In genomic region chr3:113834983-113835382, GRCh38 we compare ENCODE assay signal across 23 cellular contexts. TPM values are rescaled to one million over a fixed set of nuclear protein-coding genes. Genes with fewer than 3 reads are reported as not detected.
A peak's percentile ranks its signal among the peaks of the same experiment; 100 is the strongest.
DNase-seq lines count a peak whose midpoint lies in the region; ATAC-seq, FAIRE-seq and TF ChIP-seq lines count a peak whose summit lies in the region.
"Had no signal": no experiment of that assay in that cellular context is flagged by ENCODE, and none has a peak within 500 bp of the region (broad histone marks: within the 10 kb centered on the region; RNA-seq: fewer than 3 reads in every experiment).

No MANE protein-coding gene starts in this region.

- BruUV-seq in mammary epithelial cell (replicated peaks; lab: Mats Ljungman, UMichigan) = no TSS peak
- no TSS peak for BruUV-seq in MCF 10A (replicated peaks; lab: Mats Ljungman, UMichigan)
- BruUV-seq in endothelial cell of umbilical vein (replicated peaks; lab: Mats Ljungman, UMichigan) = no TSS peak

- H3K36me3 Mint-ChIP-seq in MCF 10A (ENCODE audit: insufficient read depth, unreplicated experiment) (peaks cover 4% of the 10 kb centered on the region), memory B cell (peaks cover 4% of the 10 kb centered on the region)
- H3K36me3 Mint-ChIP-seq: brain had no signal

- H3K4me2 ChIP-seq in mammary epithelial cell (ENCODE audit: insufficient read depth, low read depth, low read length) (no peak overlapping the region), endothelial cell of umbilical vein (ENCODE audit: insufficient read depth, low read length) (no peak overlapping the region)
- H3K4me2 ChIP-seq: A549 had no signal

- POLR2A ChIA-PET in MCF 10A (lab: Yijun Ruan, JAX) = interaction anchor here (0.7 to 1.6 kb wide), 2 partner anchors 54 to 90 kb away, joined by 3 to 4 read pairs; no protein-coding TSS in a partner anchor
- POLR2A ChIA-PET in endothelial cell of umbilical vein (lab: Charles Lee) = no interaction called here
- POLR2A ChIA-PET in GM10248 (lab: Yijun Ruan, JAX) = no interaction called here

- no peaks in the 10 kb centered on the region for H4K20me1 ChIP-seq in mammary epithelial cell (ENCODE audit: insufficient read depth, low read length)
- no peaks in the 10 kb centered on the region for H4K20me1 ChIP-seq in endothelial cell of umbilical vein (replicated peaks; ENCODE audit: control insufficient read depth, extremely low read depth, insufficient read depth, low read length)

- H3K27me3 Mint-ChIP-seq in MCF 10A (ENCODE audit: insufficient read depth, unreplicated experiment) (no peaks in the 10 kb centered on the region), memory B cell (no peaks in the 10 kb centered on the region)
- H3K27me3 Mint-ChIP-seq: activated naive CD8-positive, alpha-beta T cell treated with anti-CD3 and anti-CD28 coated beads, Interleukin-2, amount 10 ng/mL, durations not matched to agents 7 days and 5 days; stimulated activated naive B cell treated with anti-CD40 and anti-IgM and Interleukin-4, amounts not matched to agents 10 μg/mL and 1 μg/mL and 100 μg/mL, for 72 hours had no signal

- intact Hi-C loops in mammary epithelial cell (cut with micrococcal nuclease) (no loop called here), MCF 10A (cut with micrococcal nuclease) (loop anchor here (5.0 kb wide), 1 partner anchor 222 kb away; the partner anchor contains the start of genes CCDC191 and QTRT2), endothelial cell of umbilical vein (cut with micrococcal nuclease) (loop anchor here (5.0 kb wide), 1 partner anchor 138 kb away; the partner anchor contains the start of gene USF3)

- no peak for FAIRE-seq in endothelial cell of umbilical vein (lab: Jason Lieb, UNC)
- FAIRE-seq: A549 had no signal

- no peaks in the 10 kb centered on the region for H3K9me3 ChIP-seq in mammary epithelial cell (replicated peaks; ENCODE audit: insufficient read depth, low read length)
- no peaks in the 10 kb centered on the region for H3K9me3 ChIP-seq in endothelial cell of umbilical vein (replicated peaks; ENCODE audit: control insufficient read depth, insufficient read depth, low read length)

- no peaks in the 10 kb centered on the region for H3K9me1 ChIP-seq in endothelial cell of umbilical vein (replicated peaks; ENCODE audit: control insufficient read depth, extremely low read depth, insufficient read depth, low read length)

- H3K9me3 Mint-ChIP-seq in MCF 10A (ENCODE audit: unreplicated experiment) = no peaks in the 10 kb centered on the region
- peaks cover 3% of the 10 kb centered on the region for H3K9me3 Mint-ChIP-seq in memory B cell

- no peak overlapping the region for H3K4me3 Mint-ChIP-seq in MCF 10A (ENCODE audit: unreplicated experiment)
- H3K4me3 Mint-ChIP-seq in memory B cell = no peak overlapping the region
- H3K4me3 Mint-ChIP-seq: activated naive CD8-positive, alpha-beta T cell treated with anti-CD3 and anti-CD28 coated beads, Interleukin-2, amount 10 ng/mL, durations not matched to agents 7 days and 5 days; brain; stimulated activated naive B cell treated with anti-CD40 and anti-IgM and Interleukin-4, amounts not matched to agents 10 μg/mL and 1 μg/mL and 100 μg/mL, for 72 hours had no signal

- H3K27ac Mint-ChIP-seq in MCF 10A (ENCODE audit: low read depth, unreplicated experiment) (no peak overlapping the region), memory B cell (peak overlapping the region; percentile 11)
- H3K27ac Mint-ChIP-seq: activated naive CD8-positive, alpha-beta T cell treated with anti-CD3 and anti-CD28 coated beads, Interleukin-2, amount 10 ng/mL, durations not matched to agents 7 days and 5 days; brain; stimulated activated naive B cell treated with anti-CD40 and anti-IgM and Interleukin-4, amounts not matched to agents 10 μg/mL and 1 μg/mL and 100 μg/mL, for 72 hours had no signal

- peak overlapping the region; percentile 3 for H2AFZ ChIP-seq in mammary epithelial cell (ENCODE audit: low read depth, low read length)
- H2AFZ ChIP-seq in endothelial cell of umbilical vein (ENCODE audit: low read depth, low read length) = peak overlapping the region; percentile 19

- no peaks in the 10 kb centered on the region for H3K79me2 ChIP-seq in mammary epithelial cell (ENCODE audit: insufficient read depth, low read length)
- H3K79me2 ChIP-seq in endothelial cell of umbilical vein (ENCODE audit: control insufficient read depth, insufficient read depth, low read length) = no peaks in the 10 kb centered on the region

- TF ChIP-seq POLR2A in endothelial cell of umbilical vein (IDR thresholded peaks at IDR 0.05; ENCODE audit: low read depth, low read length) = no peak

- dilution Hi-C loops in mammary epithelial cell (cut with HindIII; ENCODE audit: low sequenced_read_pairs) (no loop called here), endothelial cell of umbilical vein (cut with MboI; ENCODE audit: extremely low pct_ligation_motif_present, low sequenced_read_pairs) (no loop called here)

- TF ChIP-seq CTCF in mammary epithelial cell (conservative IDR thresholded peaks at IDR 0.05 in 1 of 2, IDR thresholded peaks at IDR 0.05 in 1 of 2; ENCODE audit: extremely low read depth in 1 of 2, insufficient read depth in 1 of 2, low read depth in 1 of 2, low read length in 2 of 2) (no peak), MCF 10A (IDR thresholded peaks at IDR 0.05; ENCODE audit: unreplicated experiment) (no peak), endothelial cell of umbilical vein (IDR thresholded peaks at IDR 0.05; ENCODE audit: extremely low read depth in 1 of 2, insufficient read depth in 1 of 2, low read depth in 1 of 2, low read length in 2 of 2) (no peak), GM10248 (IDR thresholded peaks at IDR 0.05; ENCODE audit: control extremely low read depth, extremely low read depth, low read depth, missing control alignments) (no peak)

- H3K4me3 ChIP-seq in mammary epithelial cell (replicated peaks in 1 of 3; ENCODE audit: insufficient read depth in 1 of 3, low read depth in 2 of 3, low read length in 3 of 3) = no peak overlapping the region
- no peak overlapping the region for H3K4me3 ChIP-seq in endothelial cell of umbilical vein (replicated peaks in 1 of 3; ENCODE audit: insufficient read depth in 1 of 3, low read depth in 1 of 3, low read length in 3 of 3)
- H3K4me3 ChIP-seq: A549, psoas muscle, skin epidermis had no signal

- peaks cover 17% of the 10 kb centered on the region for H3K4me1 ChIP-seq in mammary epithelial cell (ENCODE audit: insufficient read depth, low read length)
- peaks cover 17% of the 10 kb centered on the region for H3K4me1 ChIP-seq in endothelial cell of umbilical vein (ENCODE audit: control insufficient read depth, extremely low read depth, insufficient read depth, low read length)
- H3K4me1 ChIP-seq: psoas muscle had no signal

- H3K27me3 ChIP-seq in mammary epithelial cell (ENCODE audit: insufficient read depth, low read length) = no peaks in the 10 kb centered on the region
- H3K27me3 ChIP-seq in endothelial cell of umbilical vein (ENCODE audit: control insufficient read depth in 2 of 2, insufficient read depth in 2 of 2, low read length in 2 of 2) = no peaks in the 10 kb centered on the region

- DNase-seq in mammary epithelial cell (peak; percentile 19), MCF 10A (ENCODE audit: unreplicated experiment) (no peak), endothelial cell of umbilical vein (ENCODE audit: low read depth, low spot score) (no peak), memory B cell (ENCODE audit: low spot score in 2 of 2) (no peak), 8988T (no peak), GM10248 (ENCODE audit: extremely low spot score) (no peak)
- DNase-seq in activated CD4-positive, alpha-beta T cell treated with anti-CD3 and anti-CD28 coated beads, Interleukin-2, amount 50 U/mL, for 4 hours = no peak
- DNase-seq: activated CD4-positive, alpha-beta T cell treated with anti-CD3 and anti-CD28 coated beads, Interleukin-2, amount 50 U/mL, for 1 hour; activated effector memory CD4-positive, alpha-beta T cell treated with Interleukin-2 at 50 U/mL for 16 hours; activated naive CD8-positive, alpha-beta T cell treated with anti-CD3 and anti-CD28 coated beads, Interleukin-2, amount 10 ng/mL, durations not matched to agents 7 days and 5 days; COR-L47; effector memory CD4-positive, alpha-beta T cell; KBM-7; left colon; NCI-H1694; NCI-H2171; NCI-H526 treated with DMSO at 0.1 percent for 48 hours; psoas muscle; stimulated activated naive B cell treated with anti-CD40 and anti-IgM and Interleukin-4, amounts not matched to agents 10 μg/mL and 1 μg/mL and 100 μg/mL, for 72 hours had no signal

- H3K27ac ChIP-seq in mammary epithelial cell (ENCODE audit: insufficient read depth, low read depth, low read length) (no peak overlapping the region), endothelial cell of umbilical vein (ENCODE audit: insufficient read depth, low read depth, low read length) (no peak overlapping the region)
- H3K27ac ChIP-seq: A549, psoas muscle, skin epidermis had no signal

- peaks cover 22% of the 10 kb centered on the region for H3K4me1 Mint-ChIP-seq in MCF 10A (ENCODE audit: insufficient read depth, unreplicated experiment)
- peaks cover 32% of the 10 kb centered on the region for H3K4me1 Mint-ChIP-seq in memory B cell

- H3K9ac ChIP-seq in mammary epithelial cell (ENCODE audit: insufficient read depth, low read length) (no peak overlapping the region), endothelial cell of umbilical vein (replicated peaks; ENCODE audit: extremely low read depth, insufficient read depth, low read length) (no peak overlapping the region)

- in situ Hi-C loops in mammary epithelial cell (cut with MboI; ENCODE audit: low sequenced_read_pairs in 2 of 2) = loop anchor here in 1 of 2 donors (5.0 kb wide), 1 partner anchor 98 kb away; no protein-coding TSS in a partner anchor

- ATAC-seq in memory B cell (ENCODE audit: low read depth) = no peak
- no peak for ATAC-seq in GM21576 (IDR thresholded peaks at IDR 0.05; ENCODE audit: unreplicated experiment)
- ATAC-seq: A549; left colon; psoas muscle; stimulated activated naive B cell treated with anti-CD40 and anti-IgM and Interleukin-4, amounts not matched to agents 10 μg/mL and 1 μg/mL and 100 μg/mL, for 72 hours had no signal

- CTCF ChIA-PET in mammary epithelial cell (lab: Charles Lee; ENCODE audit: low non-redundant PET) = interaction anchor here (0.6 to 0.9 kb wide), 2 partner anchors 221 to 336 kb away, joined by 3 to 9 read pairs; no protein-coding TSS in a partner anchor
- CTCF ChIA-PET in MCF 10A (lab: Yijun Ruan, JAX) = interaction anchor here (0.7 to 2.8 kb wide), 6 partner anchors 10 to 99 kb away, joined by 3 to 13 read pairs (median 4); no protein-coding TSS in a partner anchor
- CTCF ChIA-PET in endothelial cell of umbilical vein (lab: Charles Lee) = interaction anchor here (1.1 to 2.4 kb wide), 5 partner anchors 9 to 99 kb away, joined by 3 to 11 read pairs (median 4); partner anchors contain the start of gene NAA50
- CTCF ChIA-PET in GM10248 (lab: Yijun Ruan, JAX) = interaction anchor here (1.5 to 2.0 kb wide), 2 partner anchors 9 to 10 kb away, joined by 7 to 9 read pairs; no protein-coding TSS in a partner anchor

- no peaks in the 10 kb centered on the region for H3K36me3 ChIP-seq in mammary epithelial cell (ENCODE audit: insufficient read depth, low read length)
- no peaks in the 10 kb centered on the region for H3K36me3 ChIP-seq in endothelial cell of umbilical vein (ENCODE audit: control insufficient read depth in 2 of 2, extremely low read depth in 1 of 2, insufficient read depth in 2 of 2, low read length in 2 of 2)

RNA-seq across cellular contexts. Expression of gene GRAMD1C, which starts 3.6 kb away (rescaled TPM):
- total RNA-seq in mammary epithelial cell (1 to 10 TPM; 1.8 to 2.5 TPM), MCF 10A (2022) (0.64 and 0.79 TPM in 2 replicates), endothelial cell of umbilical vein (17.0 and 24.0 TPM in 2 replicates)
- polyA plus RNA-seq in mammary epithelial cell (0.91 TPM), endothelial cell of umbilical vein (3.1 and 7.0 TPM in 2 replicates)
- polyA minus RNA-seq in mammary epithelial cell (6.6 TPM), endothelial cell of umbilical vein (5.7 and 5.8 TPM in 2 replicates)
- 3.4 and 4.1 TPM in 2 replicates for polyA plus RNA-seq in endothelial cell of umbilical vein (2011; cell fraction: cytosol; rRNA removed)
- 23.4 and 28.3 TPM in 2 replicates for polyA plus RNA-seq in endothelial cell of umbilical vein (2011; cell fraction: nucleus; rRNA removed)
- 8.8 and 15.1 TPM in 2 replicates for polyA plus RNA-seq in endothelial cell of umbilical vein (2012)
- 2.7 TPM for polyA minus RNA-seq in endothelial cell of umbilical vein (2011; cell fraction: cytosol; rRNA and poly(A)+ RNA removed)
- polyA minus RNA-seq in endothelial cell of umbilical vein (2011; cell fraction: nucleus; rRNA and poly(A)+ RNA removed) = 17.5 and 20.4 TPM in 2 replicates
